ENCODE assay signal across 8 cellular contexts in the genomic region with DNA sequence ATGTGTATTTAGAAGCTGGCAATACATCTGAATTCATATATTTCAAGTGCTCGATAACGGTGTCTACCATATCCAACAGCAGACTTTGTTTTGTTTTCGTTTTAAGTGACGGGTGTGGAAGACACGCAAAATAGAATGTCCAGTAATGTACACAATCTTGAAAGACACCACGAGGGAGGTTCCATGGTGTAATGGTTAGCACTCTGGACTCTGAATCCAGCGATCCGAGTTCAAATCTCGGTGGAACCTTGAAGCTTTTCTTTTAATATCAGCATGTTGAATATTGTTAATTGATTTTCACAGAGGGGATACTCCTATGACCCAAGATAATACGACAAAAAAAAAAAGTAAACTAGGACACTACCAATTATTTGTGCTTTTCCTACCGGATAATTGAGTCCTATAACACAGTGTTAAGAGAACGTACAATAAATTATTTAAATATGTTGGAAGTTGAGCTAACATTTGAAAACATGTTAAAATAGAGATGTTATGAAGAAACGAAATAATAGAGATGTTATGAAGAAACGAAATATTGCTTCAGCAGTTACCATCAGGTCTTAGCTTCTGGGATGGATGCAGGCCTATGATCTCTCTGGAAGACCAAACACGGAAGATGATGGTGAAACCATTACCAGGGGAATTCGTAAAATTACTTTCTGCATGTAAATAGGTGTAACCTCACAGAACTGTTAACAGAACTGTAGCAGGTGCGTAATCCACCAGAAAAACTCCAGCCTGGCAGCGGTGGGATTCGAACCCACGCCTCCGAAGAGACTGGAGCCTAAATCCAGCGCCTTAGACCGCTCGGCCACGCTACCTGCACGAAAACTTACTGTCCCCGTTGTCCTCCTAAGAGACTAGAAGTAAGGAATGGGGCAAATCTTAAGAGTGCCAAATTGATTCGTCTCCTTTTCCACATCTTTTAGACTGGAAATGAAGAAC. TPM values are rescaled to one million over a fixed set of nuclear protein-coding genes. Genes with fewer than 3 reads are reported as not detected.
A peak's percentile ranks its signal among the peaks of the same experiment; 100 is the strongest.
DNase-seq lines count a peak whose midpoint lies in the region; ATAC-seq and TF ChIP-seq lines count a peak whose summit lies in the region.

No MANE protein-coding gene starts in this region.

- H3K9me3 ChIP-seq in Peyer's patch (no peaks in the 10 kb centered on the region), neural cell (ENCODE audit: low read length) (no peaks in the 10 kb centered on the region)

- no peaks in the 10 kb centered on the region for H3K9me3 Mint-ChIP-seq in activated T-helper 1 cell treated with anti-CD3 and anti-CD28 coated beads, Interleukin-12 subunit alpha, Interleukin-12 subunit beta, Interleukin-2, Interleukin-4 antibody, amounts not matched to agents 30 ng/mL and 10 ng/mL and 1 ng/mL, durations not matched to agents 14 hours and 24 hours and 36 hours
- H3K9me3 Mint-ChIP-seq in stimulated activated naive CD8-positive, alpha-beta T cell treated with anti-CD3 and anti-CD28 coated beads, Interleukin-15, amount 100 ng/mL, for 72 hours: no peaks in the 10 kb centered on the region

- H3K79me2 ChIP-seq in KMS-11 (ENCODE audit: insufficient read depth, low read depth): no peaks in the 10 kb centered on the region
- no peaks in the 10 kb centered on the region for H3K79me2 ChIP-seq in neural cell (replicated peaks; ENCODE audit: insufficient read depth, low read length)

- H3K4me1 ChIP-seq in KMS-11 (ENCODE audit: low read depth, poor library complexity, severe bottlenecking) (no peaks in the 10 kb centered on the region), Peyer's patch (peaks cover 3 to 67% (median 54%) of the 10 kb centered on the region in 4 donors)

- TF ChIP-seq EP300 in neural cell (conservative IDR thresholded peaks at IDR 0.05; ENCODE audit: poor library complexity, severe bottlenecking): no peak

- TF ChIP-seq CTCF in AG10803 (conservative IDR thresholded peaks at IDR 0.05; ENCODE audit: low read length) (no peak), KMS-11 (conservative IDR thresholded peaks at IDR 0.05; ENCODE audit: low read depth, low read length) (no peak), Peyer's patch (IDR thresholded peaks at IDR 0.05) (peak in 1 of 6 experiments; percentile 10), fibroblast of pulmonary artery (IDR thresholded peaks at IDR 0.05; ENCODE audit: low read length, missing control alignments) (no peak), neural cell (IDR thresholded peaks at IDR 0.05; ENCODE audit: poor library complexity, severe bottlenecking) (no peak)

- no peak for TF ChIP-seq RAD21 in neural cell (conservative IDR thresholded peaks at IDR 0.05)

- intact Hi-C loops in activated T-helper 1 cell treated with anti-CD3 and anti-CD28 coated beads, Interleukin-12 subunit alpha, Interleukin-12 subunit beta, Interleukin-2, Interleukin-4 antibody, amounts not matched to agents 30 ng/mL and 10 ng/mL and 1 ng/mL, durations not matched to agents 14 hours and 24 hours and 36 hours (cut with micrococcal nuclease): loop anchor here (1.0 to 10.0 kb wide), 14 partner anchors 18 to 625 kb away; partner anchors contain the start of genes CCDC42, CNTROB, NAA38 and RPL26

- H3K27me3 Mint-ChIP-seq in activated T-helper 1 cell treated with anti-CD3 and anti-CD28 coated beads, Interleukin-12 subunit alpha, Interleukin-12 subunit beta, Interleukin-2, Interleukin-4 antibody, amounts not matched to agents 30 ng/mL and 10 ng/mL and 1 ng/mL, durations not matched to agents 14 hours and 24 hours and 36 hours (ENCODE audit: insufficient read depth): peaks cover 67% of the 10 kb centered on the region
- peaks cover 61% of the 10 kb centered on the region for H3K27me3 Mint-ChIP-seq in stimulated activated naive CD8-positive, alpha-beta T cell treated with anti-CD3 and anti-CD28 coated beads, Interleukin-15, amount 100 ng/mL, for 72 hours

- peaks cover 53% of the 10 kb centered on the region for H3K4me1 Mint-ChIP-seq in activated T-helper 1 cell treated with anti-CD3 and anti-CD28 coated beads, Interleukin-12 subunit alpha, Interleukin-12 subunit beta, Interleukin-2, Interleukin-4 antibody, amounts not matched to agents 30 ng/mL and 10 ng/mL and 1 ng/mL, durations not matched to agents 14 hours and 24 hours and 36 hours (ENCODE audit: low read depth)
- H3K4me1 Mint-ChIP-seq in stimulated activated naive CD8-positive, alpha-beta T cell treated with anti-CD3 and anti-CD28 coated beads, Interleukin-15, amount 100 ng/mL, for 72 hours: peaks cover 66% of the 10 kb centered on the region

- peak; percentile 31 for ATAC-seq in GM19328 (IDR thresholded peaks at IDR 0.05; ENCODE audit: unreplicated experiment)
- ATAC-seq in stimulated activated naive CD8-positive, alpha-beta T cell treated with anti-CD3 and anti-CD28 coated beads, Interleukin-15, amount 100 ng/mL, for 72 hours: peak; percentile 66

- peaks cover 12% of the 10 kb centered on the region for H3F3A ChIP-seq in neural cell (ENCODE audit: insufficient read depth, low read length, poor library complexity, severe bottlenecking)

- H3K4me3 ChIP-seq in AG10803 (ENCODE audit: low read length) (peak overlapping the region; percentile 69), KMS-11 (IDR thresholded peaks at IDR 0.05; ENCODE audit: insufficient read depth, low read depth, low read length) (no peak overlapping the region), Peyer's patch (peak overlapping the region; percentile 43 to 60 (median 56)), fibroblast of pulmonary artery (replicated peaks; ENCODE audit: low read depth, low read length) (peak overlapping the region; percentile 68), neural cell (ENCODE audit: low read length) (peak overlapping the region; percentile 88)

- H3K4me3 Mint-ChIP-seq in activated T-helper 1 cell treated with anti-CD3 and anti-CD28 coated beads, Interleukin-12 subunit alpha, Interleukin-12 subunit beta, Interleukin-2, Interleukin-4 antibody, amounts not matched to agents 30 ng/mL and 10 ng/mL and 1 ng/mL, durations not matched to agents 14 hours and 24 hours and 36 hours: peak overlapping the region; percentile 90
- H3K4me3 Mint-ChIP-seq in stimulated activated naive CD8-positive, alpha-beta T cell treated with anti-CD3 and anti-CD28 coated beads, Interleukin-15, amount 100 ng/mL, for 72 hours: peak overlapping the region; percentile 91

- peak; percentile 91 for DNase-seq in AG10803 (ENCODE audit: low read depth)
- DNase-seq in Peyer's patch: peak; percentile 59 to 89 (median 72)
- DNase-seq in activated T-helper 1 cell treated with anti-CD3 and anti-CD28 coated beads, Interleukin-12 subunit alpha, Interleukin-12 subunit beta, Interleukin-2, Interleukin-4 antibody, amounts not matched to agents 30 ng/mL and 10 ng/mL and 1 ng/mL, durations not matched to agents 14 hours and 24 hours and 36 hours (ENCODE audit: low spot score): peak; percentile 79
- peak; percentile 95 for DNase-seq in fibroblast of pulmonary artery (ENCODE audit: low read depth)
- DNase-seq in stimulated activated naive CD8-positive, alpha-beta T cell treated with anti-CD3 and anti-CD28 coated beads, Interleukin-15, amount 100 ng/mL, for 72 hours: peak; percentile 94

- no peaks in the 10 kb centered on the region; the same call in 1 of the 2 replicates for H3K27me3 ChIP-seq in KMS-11 (ENCODE audit: insufficient read depth, low read depth)
- H3K27me3 ChIP-seq in Peyer's patch: peaks cover 0 to 54% of the 10 kb centered on the region in 2 donors
- H3K27me3 ChIP-seq in neural cell (ENCODE audit: insufficient read depth, low read depth, low read length): peaks cover 64% of the 10 kb centered on the region

- H3K9me2 ChIP-seq in neural cell (ENCODE audit: insufficient read depth, low read length): no peaks in the 10 kb centered on the region

- H3K9ac ChIP-seq in KMS-11 (no peak overlapping the region), neural cell (ENCODE audit: low read length) (peak overlapping the region; percentile 80)

- H3K27ac ChIP-seq in KMS-11 (peak overlapping the region; percentile 33; the same call in 1 of the 2 replicates), Peyer's patch (peak overlapping the region; percentile 59 to 84 (median 78)), neural cell (ENCODE audit: low read length) (peak overlapping the region; percentile 79)

- H3K27ac Mint-ChIP-seq in activated T-helper 1 cell treated with anti-CD3 and anti-CD28 coated beads, Interleukin-12 subunit alpha, Interleukin-12 subunit beta, Interleukin-2, Interleukin-4 antibody, amounts not matched to agents 30 ng/mL and 10 ng/mL and 1 ng/mL, durations not matched to agents 14 hours and 24 hours and 36 hours: peak overlapping the region; percentile 97
- H3K27ac Mint-ChIP-seq in stimulated activated naive CD8-positive, alpha-beta T cell treated with anti-CD3 and anti-CD28 coated beads, Interleukin-15, amount 100 ng/mL, for 72 hours: peak overlapping the region; percentile 89 to 100

- peak overlapping the region; percentile 30; the same call in 1 of the 2 replicates for H2AFZ ChIP-seq in KMS-11 (ENCODE audit: low read depth)
- no peak overlapping the region for H2AFZ ChIP-seq in neural cell (ENCODE audit: low read depth, low read length)

- no peak for TF ChIP-seq POLR2A in Peyer's patch (IDR thresholded peaks at IDR 0.05)

- H3K36me3 ChIP-seq in KMS-11 (ENCODE audit: insufficient read depth) (no peaks in the 10 kb centered on the region), Peyer's patch (no peaks in the 10 kb centered on the region), neural cell (ENCODE audit: insufficient read depth, low read length) (no peaks in the 10 kb centered on the region)

- H3K36me3 Mint-ChIP-seq in activated T-helper 1 cell treated with anti-CD3 and anti-CD28 coated beads, Interleukin-12 subunit alpha, Interleukin-12 subunit beta, Interleukin-2, Interleukin-4 antibody, amounts not matched to agents 30 ng/mL and 10 ng/mL and 1 ng/mL, durations not matched to agents 14 hours and 24 hours and 36 hours (ENCODE audit: low read depth): peaks cover 2% of the 10 kb centered on the region

- H4K20me1 ChIP-seq in KMS-11 (ENCODE audit: insufficient read depth) (no peaks in the 10 kb centered on the region), neural cell (ENCODE audit: insufficient read depth) (peaks cover 6% of the 10 kb centered on the region)

- peak overlapping the region; percentile 45; the same call in 1 of the 2 replicates for H3K4me2 ChIP-seq in KMS-11
- H3K4me2 ChIP-seq in neural cell (ENCODE audit: low read length): peak overlapping the region; percentile 77

RNA-seq across cellular contexts. Expression of gene ALOXE3, which starts 1.5 kb away (rescaled TPM):
- total RNA-seq in Peyer's patch: not detected
- 0.10 TPM in 1 of 2 replicates, not detected in the other for total RNA-seq in activated T-helper 1 cell treated with anti-CD3 and anti-CD28 coated beads, Interleukin-12 subunit alpha, Interleukin-12 subunit beta, Interleukin-2, Interleukin-4 antibody, amounts not matched to agents 30 ng/mL and 10 ng/mL and 1 ng/mL, durations not matched to agents 14 hours and 24 hours and 36 hours
- 0.77 and 1.6 TPM in 2 replicates for polyA plus RNA-seq in neural cell
- 0.73 and 0.81 TPM in 2 replicates for polyA minus RNA-seq in neural cell

RNA-seq across cellular contexts. Expression of gene HES7, which starts 4.1 kb away (rescaled TPM):
- total RNA-seq in Peyer's patch: not detected
- 0.88 and 1.8 TPM in 2 replicates for total RNA-seq in activated T-helper 1 cell treated with anti-CD3 and anti-CD28 coated beads, Interleukin-12 subunit alpha, Interleukin-12 subunit beta, Interleukin-2, Interleukin-4 antibody, amounts not matched to agents 30 ng/mL and 10 ng/mL and 1 ng/mL, durations not matched to agents 14 hours and 24 hours and 36 hours
- 7.3 and 15.3 TPM in 2 replicates for polyA plus RNA-seq in neural cell
- 2.4 TPM in 1 of 2 replicates, not detected in the other for polyA minus RNA-seq in neural cell

RNA-seq across cellular contexts. Expression of gene ALOX12B, which starts 32.3 kb away (rescaled TPM):
- total RNA-seq in Peyer's patch: under 1 TPM in 1 of 4 donors, not detected in 3; 0.83 TPM
- 0.51 and 0.78 TPM in 2 replicates for total RNA-seq in activated T-helper 1 cell treated with anti-CD3 and anti-CD28 coated beads, Interleukin-12 subunit alpha, Interleukin-12 subunit beta, Interleukin-2, Interleukin-4 antibody, amounts not matched to agents 30 ng/mL and 10 ng/mL and 1 ng/mL, durations not matched to agents 14 hours and 24 hours and 36 hours
- 0.31 and 0.34 TPM in 2 replicates for polyA plus RNA-seq in neural cell
- polyA minus RNA-seq in neural cell: 0.73 TPM in 1 of 2 replicates, not detected in the other

RNA-seq across cellular contexts. Expression of gene PER1, which starts 32.4 kb away (rescaled TPM):
- total RNA-seq in Peyer's patch: 100 to 1,000 TPM in 3 of 4 donors, 10 to 100 TPM in 1; 67.6 to 143 (median 119) TPM
- 36.9 and 37.4 TPM in 2 replicates for total RNA-seq in activated T-helper 1 cell treated with anti-CD3 and anti-CD28 coated beads, Interleukin-12 subunit alpha, Interleukin-12 subunit beta, Interleukin-2, Interleukin-4 antibody, amounts not matched to agents 30 ng/mL and 10 ng/mL and 1 ng/mL, durations not matched to agents 14 hours and 24 hours and 36 hours
- polyA plus RNA-seq in neural cell: 1.9 and 2.0 TPM in 2 replicates
- polyA minus RNA-seq in neural cell: 16.8 and 20.2 TPM in 2 replicates

RNA-seq across cellular contexts. Expression of gene VAMP2, which starts 42.9 kb away (rescaled TPM):
- total RNA-seq in Peyer's patch: 10 to 100 TPM; 10.7 to 40.2 (median 32.4) TPM
- total RNA-seq in activated T-helper 1 cell treated with anti-CD3 and anti-CD28 coated beads, Interleukin-12 subunit alpha, Interleukin-12 subunit beta, Interleukin-2, Interleukin-4 antibody, amounts not matched to agents 30 ng/mL and 10 ng/mL and 1 ng/mL, durations not matched to agents 14 hours and 24 hours and 36 hours: 54.7 and 55.9 TPM in 2 replicates
- polyA plus RNA-seq in neural cell: 91.6 and 98.3 TPM in 2 replicates
- polyA minus RNA-seq in neural cell: 80.3 and 88.3 TPM in 2 replicates
